ENCODE assay signal across 1 cellular context in genomic region chr5:154765396-154765925, GRCh38.
TF ChIP-seq lines count a peak whose summit lies in the region.

No MANE protein-coding gene starts in this region.

TF ChIP-seq in HepG2, 621 proteins besides CTCF, POLR2A, EP300 and RAD21 (continued from another document):
- no peak for TF ChIP-seq ZNF260 (CRISPR knock-in tag; IDR thresholded peaks at IDR 0.05; ENCODE audit: borderline replicate concordance, low read depth)
